In genomic region chrX:132015875-132016274, GRCh38 we compare ENCODE assay signal across 24 cellular contexts. TPM values are rescaled to one million over a fixed set of nuclear protein-coding genes. Genes with fewer than 3 reads are reported as not detected.
DNase-seq lines count a peak whose midpoint lies in the region; ATAC-seq and TF ChIP-seq lines count a peak whose summit lies in the region.
"Had no signal": no experiment of that assay in that cellular context is flagged by ENCODE, and none has a peak within 500 bp of the region (broad histone marks: within the 10 kb centered on the region; RNA-seq: fewer than 3 reads in every experiment).

No MANE protein-coding gene starts in this region.

- TF ChIP-seq CTCF in HL-60 (IDR thresholded peaks at IDR 0.05; ENCODE audit: insufficient read depth, low read length): no peak
- TF ChIP-seq CTCF in Loucy (conservative IDR thresholded peaks at IDR 0.05; ENCODE audit: low read length): no peak
- no peak for TF ChIP-seq CTCF in spleen (IDR thresholded peaks at IDR 0.05 in 8 of 11, conservative IDR thresholded peaks at IDR 0.05 in 3 of 11)

- 0 out of 2 replicates have a peak, but pooled peaks cover 6% of the 10 kb centered on the region for H3F3A ChIP-seq in Loucy (ENCODE audit: low read depth)

- H3K36me3 ChIP-seq in Loucy (ENCODE audit: insufficient read depth, low read length) (no peaks in the 10 kb centered on the region), spleen (no peaks in the 10 kb centered on the region)
- H3K36me3 ChIP-seq: BLaER1 treated with 17β-estradiol and CSF1 and Interleukin-3, amounts not matched to agents 10 nM and 100 nM had no signal

- H3K27ac ChIP-seq in HL-60 (replicated peaks) (peak overlapping the region; percentile 86), spleen (no peak overlapping the region)

- intact Hi-C loops in dendritic cell treated with granulocyte-macrophage colony-stimulating factor and Interleukin-4, amounts not matched to agents 40 ng/mL and 50 ng/mL, for 4 days (cut with micrococcal nuclease): no loop called here
- intact Hi-C loops in spleen (cut with DNase I; ENCODE audit: low total_unique reads): no loop called here

- DNase-seq in HL-60 (ENCODE audit: low read depth in 1 of 2, low spot score in 1 of 2): no peak
- DNase-seq in spleen: no peak
- DNase-seq in superior temporal gyrus (ENCODE audit: extremely low spot score): no peak
- DNase-seq: AML-193; CD4-positive, alpha-beta memory T cell; COR-L47; GDM1; HCEC 1CT; IMR-90; Karpas-422; NCI-H1105 treated with DMSO at 0.1 percent for 48 hours; NCI-H146; NCI-H1930; NCI-H2227 treated with DMSO at 0.1 percent for 48 hours; NCI-H526 treated with DMSO at 0.1 percent for 48 hours; SHP77 treated with DMSO at 0.1 percent for 48 hours had no signal

- H3K4me1 Mint-ChIP-seq in activated T-helper 17 cell treated with anti-CD3 and anti-CD28 coated beads, Interleukin-2, amount 50 U/mL, for 72 hours: no peaks in the 10 kb centered on the region
- peaks cover 14% of the 10 kb centered on the region for H3K4me1 Mint-ChIP-seq in dendritic cell treated with granulocyte-macrophage colony-stimulating factor and Interleukin-4, amounts not matched to agents 40 ng/mL and 50 ng/mL, for 4 days (ENCODE audit: low read depth)

- H3K4me1 ChIP-seq in Loucy (ENCODE audit: insufficient read depth, low read length, poor library complexity, severe bottlenecking): peaks cover 52% of the 10 kb centered on the region
- peaks cover 0 to 14% (median 3%) of the 10 kb centered on the region in 6 donors for H3K4me1 ChIP-seq in spleen

- no peaks in the 10 kb centered on the region for H3K9me2 ChIP-seq in Loucy (replicated peaks; ENCODE audit: low read depth, low read length)

- no peak for ATAC-seq in activated T-helper 17 cell treated with anti-CD3 and anti-CD28 coated beads, Interleukin-2, amount 50 U/mL, for 72 hours (replicated peaks)
- ATAC-seq in HG02981 (IDR thresholded peaks at IDR 0.05; ENCODE audit: unreplicated experiment): no peak
- no peak for ATAC-seq in HG03442 (IDR thresholded peaks at IDR 0.05; ENCODE audit: unreplicated experiment)
- ATAC-seq: GM12878, Panc1 had no signal

- peak overlapping the region; percentile 74 for H3K9ac ChIP-seq in Loucy (ENCODE audit: low read depth, low read length, poor library complexity, severe bottlenecking)
- H3K9ac ChIP-seq: BLaER1 treated with 17β-estradiol and CSF1 and Interleukin-3, amounts not matched to agents 10 nM and 100 nM had no signal

- peaks cover 3% of the 10 kb centered on the region for H3K79me2 ChIP-seq in Loucy (ENCODE audit: insufficient read depth, low read length)

- H3K27ac Mint-ChIP-seq in activated T-helper 17 cell treated with anti-CD3 and anti-CD28 coated beads, Interleukin-2, amount 50 U/mL, for 72 hours: peak overlapping the region; percentile 81
- peak overlapping the region; percentile 35 for H3K27ac Mint-ChIP-seq in dendritic cell treated with granulocyte-macrophage colony-stimulating factor and Interleukin-4, amounts not matched to agents 40 ng/mL and 50 ng/mL, for 4 days

- no peaks in the 10 kb centered on the region for H3K9me3 Mint-ChIP-seq in activated T-helper 17 cell treated with anti-CD3 and anti-CD28 coated beads, Interleukin-2, amount 50 U/mL, for 72 hours
- no peaks in the 10 kb centered on the region for H3K9me3 Mint-ChIP-seq in dendritic cell treated with granulocyte-macrophage colony-stimulating factor and Interleukin-4, amounts not matched to agents 40 ng/mL and 50 ng/mL, for 4 days
- H3K9me3 Mint-ChIP-seq: CD4-positive, alpha-beta memory T cell had no signal

- no peaks in the 10 kb centered on the region for H3K27me3 ChIP-seq in HL-60 (ENCODE audit: insufficient read depth, poor library complexity, severe bottlenecking)
- H3K27me3 ChIP-seq in Loucy (ENCODE audit: insufficient read depth, low read length, poor library complexity, severe bottlenecking): no peaks in the 10 kb centered on the region
- H3K27me3 ChIP-seq in spleen (replicated peaks in 1 of 7): peaks cover 0 to 2% (median 0%) of the 10 kb centered on the region in 7 donors

- no peak overlapping the region for H3K4me3 Mint-ChIP-seq in activated T-helper 17 cell treated with anti-CD3 and anti-CD28 coated beads, Interleukin-2, amount 50 U/mL, for 72 hours
- H3K4me3 Mint-ChIP-seq in dendritic cell treated with granulocyte-macrophage colony-stimulating factor and Interleukin-4, amounts not matched to agents 40 ng/mL and 50 ng/mL, for 4 days: peak overlapping the region; percentile 11
- H3K4me3 Mint-ChIP-seq: CD4-positive, alpha-beta memory T cell had no signal

- TF ChIP-seq POLR2A in spleen (IDR thresholded peaks at IDR 0.05): no peak

- no peaks in the 10 kb centered on the region for H3K36me3 Mint-ChIP-seq in activated T-helper 17 cell treated with anti-CD3 and anti-CD28 coated beads, Interleukin-2, amount 50 U/mL, for 72 hours (ENCODE audit: low read depth)
- H3K36me3 Mint-ChIP-seq in dendritic cell treated with granulocyte-macrophage colony-stimulating factor and Interleukin-4, amounts not matched to agents 40 ng/mL and 50 ng/mL, for 4 days (ENCODE audit: low read depth): no peaks in the 10 kb centered on the region
- H3K36me3 Mint-ChIP-seq: CD4-positive, alpha-beta memory T cell had no signal

- H2AFZ ChIP-seq in Loucy (ENCODE audit: low read length): no peak overlapping the region

- peak overlapping the region; percentile 72 for H3K4me2 ChIP-seq in Loucy (ENCODE audit: low read depth, low read length, poor library complexity, severe bottlenecking)

- WGBS in spleen, 5 donors: 45 to 66% (median 63%) methylated on average over 4 of the region's 4 CpGs

- H3K4me3 ChIP-seq in HL-60 (replicated peaks; ENCODE audit: insufficient read depth, low read length): no peak overlapping the region
- H3K4me3 ChIP-seq in Loucy (ENCODE audit: low read length, poor library complexity, severe bottlenecking): no peak overlapping the region
- no peak overlapping the region for H3K4me3 ChIP-seq in spleen
- H3K4me3 ChIP-seq: BLaER1 treated with 17β-estradiol and CSF1 and Interleukin-3, amounts not matched to agents 10 nM and 100 nM; GM12878 had no signal

- no peaks in the 10 kb centered on the region for H4K20me1 ChIP-seq in Loucy (ENCODE audit: insufficient read depth, low read length, poor library complexity, severe bottlenecking)
- H4K20me1 ChIP-seq: BLaER1 treated with 17β-estradiol and CSF1 and Interleukin-3, amounts not matched to agents 10 nM and 100 nM had no signal

- H3K27me3 Mint-ChIP-seq in activated T-helper 17 cell treated with anti-CD3 and anti-CD28 coated beads, Interleukin-2, amount 50 U/mL, for 72 hours: no peaks in the 10 kb centered on the region
- no peaks in the 10 kb centered on the region for H3K27me3 Mint-ChIP-seq in dendritic cell treated with granulocyte-macrophage colony-stimulating factor and Interleukin-4, amounts not matched to agents 40 ng/mL and 50 ng/mL, for 4 days
- H3K27me3 Mint-ChIP-seq: CD4-positive, alpha-beta memory T cell had no signal

- H3K9me3 ChIP-seq in Loucy (ENCODE audit: insufficient read depth, low read depth, low read length) (no peaks in the 10 kb centered on the region), spleen (no peaks in the 10 kb centered on the region)

RNA-seq across cellular contexts. Expression of gene STK26, which starts 7.2 kb away (rescaled TPM):
- 10 to 100 TPM; 43.1 to 43.4 TPM for total RNA-seq in activated T-helper 17 cell treated with anti-CD3 and anti-CD28 coated beads, Interleukin-2, amount 50 U/mL, for 72 hours
- total RNA-seq in spleen: 10 to 100 TPM; 13.4 to 21.0 (median 16.0) TPM
- 10 to 100 TPM; 18.6 to 24.4 (median 22.3) TPM for polyA plus RNA-seq in spleen
